3 cellular contexts compared by ENCODE assay signal in the genomic region with DNA sequence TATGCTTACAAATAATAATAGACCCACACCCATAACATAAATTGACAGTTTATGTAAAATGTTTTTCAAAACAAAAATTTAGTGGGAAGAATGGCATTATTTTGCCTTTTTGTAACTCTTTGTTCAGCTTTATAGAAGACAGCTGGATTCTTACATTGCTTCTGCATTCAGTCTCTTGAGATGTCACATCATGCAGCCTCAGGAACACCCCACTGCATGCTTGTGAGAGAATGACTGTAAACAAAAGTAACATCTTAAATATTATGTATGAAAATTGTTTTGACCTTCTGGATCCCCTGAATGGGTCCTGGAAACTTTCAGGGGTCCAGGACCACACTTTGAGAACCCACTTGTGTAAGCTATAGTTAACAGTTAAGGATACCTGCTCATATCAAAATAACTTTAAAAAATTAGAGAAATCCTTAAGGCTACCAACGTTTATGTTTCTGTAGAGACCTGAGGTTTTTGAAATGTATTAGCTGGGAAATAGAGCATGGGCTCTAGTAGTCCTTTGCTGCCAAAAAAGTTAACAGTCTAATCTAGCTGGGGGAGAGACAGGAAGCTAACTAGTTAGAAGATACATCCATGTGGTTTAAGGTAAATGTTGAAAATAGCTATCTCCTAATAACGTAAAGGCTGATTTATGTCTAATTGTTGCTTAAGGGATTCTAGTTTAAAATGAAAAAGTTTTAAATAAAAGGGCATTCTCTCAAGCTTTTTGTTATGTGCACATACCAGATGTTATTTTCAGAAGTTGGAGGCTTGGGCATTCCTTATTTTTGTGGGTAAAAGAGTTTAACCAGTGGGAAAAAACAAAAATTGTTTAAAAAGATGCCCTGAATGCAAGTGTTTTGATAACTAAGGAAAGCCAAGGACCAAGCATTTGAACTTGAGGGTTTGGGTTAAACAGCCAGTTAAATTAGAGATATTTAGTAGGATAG.
A peak's percentile ranks its signal among the peaks of the same experiment; 100 is the strongest.
TF ChIP-seq lines count a peak whose summit lies in the region.

No MANE protein-coding gene starts in this region.

TF ChIP-seq in SK-N-SH, 30 proteins besides CTCF, POLR2A, EP300 and RAD21:
- TF ChIP-seq, protein P1, sequence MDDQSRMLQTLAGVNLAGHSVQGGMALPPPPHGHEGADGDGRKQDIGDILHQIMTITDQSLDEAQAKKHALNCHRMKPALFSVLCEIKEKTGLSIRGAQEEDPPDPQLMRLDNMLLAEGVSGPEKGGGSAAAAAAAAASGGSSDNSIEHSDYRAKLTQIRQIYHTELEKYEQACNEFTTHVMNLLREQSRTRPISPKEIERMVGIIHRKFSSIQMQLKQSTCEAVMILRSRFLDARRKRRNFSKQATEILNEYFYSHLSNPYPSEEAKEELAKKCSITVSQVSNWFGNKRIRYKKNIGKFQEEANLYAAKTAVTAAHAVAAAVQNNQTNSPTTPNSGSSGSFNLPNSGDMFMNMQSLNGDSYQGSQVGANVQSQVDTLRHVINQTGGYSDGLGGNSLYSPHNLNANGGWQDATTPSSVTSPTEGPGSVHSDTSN (IDR thresholded peaks at IDR 0.05), result no peak
- no peak for TF ChIP-seq JUND (IDR thresholded peaks at IDR 0.05)
- no peak for TF ChIP-seq MEF2A (IDR thresholded peaks at IDR 0.05; ENCODE audit: borderline replicate concordance, low read depth)
- TF ChIP-seq NFIC (IDR thresholded peaks at IDR 0.05; ENCODE audit: borderline replicate concordance), result no peak

TF ChIP-seq in SK-N-SH treated with all-trans-retinoic acid at 6 μM for 48 hours, 23 proteins besides CTCF, POLR2A, EP300 and RAD21 (continues in another document):
- TF ChIP-seq, protein P2, sequence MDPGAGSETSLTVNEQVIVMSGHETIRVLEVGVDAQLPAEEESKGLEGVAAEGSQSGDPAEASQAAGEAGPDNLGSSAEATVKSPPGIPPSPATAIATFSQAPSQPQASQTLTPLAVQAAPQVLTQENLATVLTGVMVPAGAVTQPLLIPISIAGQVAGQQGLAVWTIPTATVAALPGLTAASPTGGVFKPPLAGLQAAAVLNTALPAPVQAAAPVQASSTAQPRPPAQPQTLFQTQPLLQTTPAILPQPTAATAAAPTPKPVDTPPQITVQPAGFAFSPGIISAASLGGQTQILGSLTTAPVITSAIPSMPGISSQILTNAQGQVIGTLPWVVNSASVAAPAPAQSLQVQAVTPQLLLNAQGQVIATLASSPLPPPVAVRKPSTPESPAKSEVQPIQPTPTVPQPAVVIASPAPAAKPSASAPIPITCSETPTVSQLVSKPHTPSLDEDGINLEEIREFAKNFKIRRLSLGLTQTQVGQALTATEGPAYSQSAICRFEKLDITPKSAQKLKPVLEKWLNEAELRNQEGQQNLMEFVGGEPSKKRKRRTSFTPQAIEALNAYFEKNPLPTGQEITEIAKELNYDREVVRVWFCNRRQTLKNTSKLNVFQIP (CRISPR knock-in tag; IDR thresholded peaks at IDR 0.05; ENCODE audit: borderline replicate concordance, low read depth), result no peak
- no peak for TF ChIP-seq ZNF70 (CRISPR knock-in tag; IDR thresholded peaks at IDR 0.05)
- no peak for TF ChIP-seq ZC3H10 (CRISPR knock-in tag; IDR thresholded peaks at IDR 0.05)
- TF ChIP-seq, protein P3, sequence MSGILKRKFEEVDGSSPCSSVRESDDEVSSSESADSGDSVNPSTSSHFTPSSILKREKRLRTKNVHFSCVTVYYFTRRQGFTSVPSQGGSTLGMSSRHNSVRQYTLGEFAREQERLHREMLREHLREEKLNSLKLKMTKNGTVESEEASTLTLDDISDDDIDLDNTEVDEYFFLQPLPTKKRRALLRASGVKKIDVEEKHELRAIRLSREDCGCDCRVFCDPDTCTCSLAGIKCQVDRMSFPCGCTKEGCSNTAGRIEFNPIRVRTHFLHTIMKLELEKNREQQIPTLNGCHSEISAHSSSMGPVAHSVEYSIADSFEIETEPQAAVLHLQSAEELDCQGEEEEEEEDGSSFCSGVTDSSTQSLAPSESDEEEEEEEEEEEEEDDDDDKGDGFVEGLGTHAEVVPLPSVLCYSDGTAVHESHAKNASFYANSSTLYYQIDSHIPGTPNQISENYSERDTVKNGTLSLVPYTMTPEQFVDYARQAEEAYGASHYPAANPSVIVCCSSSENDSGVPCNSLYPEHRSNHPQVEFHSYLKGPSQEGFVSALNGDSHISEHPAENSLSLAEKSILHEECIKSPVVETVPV (CRISPR knock-in tag; IDR thresholded peaks at IDR 0.05), result no peak
- no peak for TF ChIP-seq ESRRG (CRISPR knock-in tag; IDR thresholded peaks at IDR 0.05)
- TF ChIP-seq, protein P4, sequence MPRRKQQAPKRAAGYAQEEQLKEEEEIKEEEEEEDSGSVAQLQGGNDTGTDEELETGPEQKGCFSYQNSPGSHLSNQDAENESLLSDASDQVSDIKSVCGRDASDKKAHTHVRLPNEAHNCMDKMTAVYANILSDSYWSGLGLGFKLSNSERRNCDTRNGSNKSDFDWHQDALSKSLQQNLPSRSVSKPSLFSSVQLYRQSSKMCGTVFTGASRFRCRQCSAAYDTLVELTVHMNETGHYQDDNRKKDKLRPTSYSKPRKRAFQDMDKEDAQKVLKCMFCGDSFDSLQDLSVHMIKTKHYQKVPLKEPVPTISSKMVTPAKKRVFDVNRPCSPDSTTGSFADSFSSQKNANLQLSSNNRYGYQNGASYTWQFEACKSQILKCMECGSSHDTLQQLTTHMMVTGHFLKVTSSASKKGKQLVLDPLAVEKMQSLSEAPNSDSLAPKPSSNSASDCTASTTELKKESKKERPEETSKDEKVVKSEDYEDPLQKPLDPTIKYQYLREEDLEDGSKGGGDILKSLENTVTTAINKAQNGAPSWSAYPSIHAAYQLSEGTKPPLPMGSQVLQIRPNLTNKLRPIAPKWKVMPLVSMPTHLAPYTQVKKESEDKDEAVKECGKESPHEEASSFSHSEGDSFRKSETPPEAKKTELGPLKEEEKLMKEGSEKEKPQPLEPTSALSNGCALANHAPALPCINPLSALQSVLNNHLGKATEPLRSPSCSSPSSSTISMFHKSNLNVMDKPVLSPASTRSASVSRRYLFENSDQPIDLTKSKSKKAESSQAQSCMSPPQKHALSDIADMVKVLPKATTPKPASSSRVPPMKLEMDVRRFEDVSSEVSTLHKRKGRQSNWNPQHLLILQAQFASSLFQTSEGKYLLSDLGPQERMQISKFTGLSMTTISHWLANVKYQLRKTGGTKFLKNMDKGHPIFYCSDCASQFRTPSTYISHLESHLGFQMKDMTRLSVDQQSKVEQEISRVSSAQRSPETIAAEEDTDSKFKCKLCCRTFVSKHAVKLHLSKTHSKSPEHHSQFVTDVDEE (CRISPR knock-in tag; IDR thresholded peaks at IDR 0.05), result no peak
- no peak for TF ChIP-seq ZNF565 (CRISPR knock-in tag; conservative IDR thresholded peaks at IDR 0.05; ENCODE audit: low read depth)
- no peak for TF ChIP-seq TCF4 (CRISPR knock-in tag; IDR thresholded peaks at IDR 0.05; ENCODE audit: borderline replicate concordance)
- TF ChIP-seq GLIS3 (CRISPR knock-in tag; IDR thresholded peaks at IDR 0.05), result no peak
- TF ChIP-seq, protein P5, sequence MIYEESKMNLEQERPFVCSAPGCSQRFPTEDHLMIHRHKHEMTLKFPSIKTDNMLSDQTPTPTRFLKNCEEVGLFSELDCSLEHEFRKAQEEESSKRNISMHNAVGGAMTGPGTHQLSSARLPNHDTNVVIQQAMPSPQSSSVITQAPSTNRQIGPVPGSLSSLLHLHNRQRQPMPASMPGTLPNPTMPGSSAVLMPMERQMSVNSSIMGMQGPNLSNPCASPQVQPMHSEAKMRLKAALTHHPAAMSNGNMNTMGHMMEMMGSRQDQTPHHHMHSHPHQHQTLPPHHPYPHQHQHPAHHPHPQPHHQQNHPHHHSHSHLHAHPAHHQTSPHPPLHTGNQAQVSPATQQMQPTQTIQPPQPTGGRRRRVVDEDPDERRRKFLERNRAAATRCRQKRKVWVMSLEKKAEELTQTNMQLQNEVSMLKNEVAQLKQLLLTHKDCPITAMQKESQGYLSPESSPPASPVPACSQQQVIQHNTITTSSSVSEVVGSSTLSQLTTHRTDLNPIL (CRISPR knock-in tag; IDR thresholded peaks at IDR 0.05; ENCODE audit: low read depth), result no peak
- no peak for TF ChIP-seq ZNF8 (CRISPR knock-in tag; IDR thresholded peaks at IDR 0.05)
- no peak for TF ChIP-seq PPARA (CRISPR knock-in tag; IDR thresholded peaks at IDR 0.05; ENCODE audit: borderline replicate concordance)
- TF ChIP-seq OSR1 (CRISPR knock-in tag; IDR thresholded peaks at IDR 0.05), result no peak

TF ChIP-seq in GM12878, 131 proteins besides CTCF, POLR2A, EP300 and RAD21:
- TF ChIP-seq SMAD1 (IDR thresholded peaks at IDR 0.05; ENCODE audit: low read depth, partially characterized antibody) (no peak), ZNF384 (IDR thresholded peaks at IDR 0.05; ENCODE audit: borderline replicate concordance, low read depth, low read length) (no peak), NR2C1 (IDR thresholded peaks at IDR 0.05) (no peak), MXI1 (IDR thresholded peaks at IDR 0.05; ENCODE audit: low read depth, low read length) (peak; percentile 19; the same call in 1 of the 2 replicates)
- TF ChIP-seq, protein P6, sequence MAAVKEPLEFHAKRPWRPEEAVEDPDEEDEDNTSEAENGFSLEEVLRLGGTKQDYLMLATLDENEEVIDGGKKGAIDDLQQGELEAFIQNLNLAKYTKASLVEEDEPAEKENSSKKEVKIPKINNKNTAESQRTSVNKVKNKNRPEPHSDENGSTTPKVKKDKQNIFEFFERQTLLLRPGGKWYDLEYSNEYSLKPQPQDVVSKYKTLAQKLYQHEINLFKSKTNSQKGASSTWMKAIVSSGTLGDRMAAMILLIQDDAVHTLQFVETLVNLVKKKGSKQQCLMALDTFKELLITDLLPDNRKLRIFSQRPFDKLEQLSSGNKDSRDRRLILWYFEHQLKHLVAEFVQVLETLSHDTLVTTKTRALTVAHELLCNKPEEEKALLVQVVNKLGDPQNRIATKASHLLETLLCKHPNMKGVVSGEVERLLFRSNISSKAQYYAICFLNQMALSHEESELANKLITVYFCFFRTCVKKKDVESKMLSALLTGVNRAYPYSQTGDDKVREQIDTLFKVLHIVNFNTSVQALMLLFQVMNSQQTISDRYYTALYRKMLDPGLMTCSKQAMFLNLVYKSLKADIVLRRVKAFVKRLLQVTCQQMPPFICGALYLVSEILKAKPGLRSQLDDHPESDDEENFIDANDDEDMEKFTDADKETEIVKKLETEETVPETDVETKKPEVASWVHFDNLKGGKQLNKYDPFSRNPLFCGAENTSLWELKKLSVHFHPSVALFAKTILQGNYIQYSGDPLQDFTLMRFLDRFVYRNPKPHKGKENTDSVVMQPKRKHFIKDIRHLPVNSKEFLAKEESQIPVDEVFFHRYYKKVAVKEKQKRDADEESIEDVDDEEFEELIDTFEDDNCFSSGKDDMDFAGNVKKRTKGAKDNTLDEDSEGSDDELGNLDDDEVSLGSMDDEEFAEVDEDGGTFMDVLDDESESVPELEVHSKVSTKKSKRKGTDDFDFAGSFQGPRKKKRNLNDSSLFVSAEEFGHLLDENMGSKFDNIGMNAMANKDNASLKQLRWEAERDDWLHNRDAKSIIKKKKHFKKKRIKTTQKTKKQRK (IDR thresholded peaks at IDR 0.05; ENCODE audit: low read depth, low read length), result no peak
- TF ChIP-seq, protein P7, sequence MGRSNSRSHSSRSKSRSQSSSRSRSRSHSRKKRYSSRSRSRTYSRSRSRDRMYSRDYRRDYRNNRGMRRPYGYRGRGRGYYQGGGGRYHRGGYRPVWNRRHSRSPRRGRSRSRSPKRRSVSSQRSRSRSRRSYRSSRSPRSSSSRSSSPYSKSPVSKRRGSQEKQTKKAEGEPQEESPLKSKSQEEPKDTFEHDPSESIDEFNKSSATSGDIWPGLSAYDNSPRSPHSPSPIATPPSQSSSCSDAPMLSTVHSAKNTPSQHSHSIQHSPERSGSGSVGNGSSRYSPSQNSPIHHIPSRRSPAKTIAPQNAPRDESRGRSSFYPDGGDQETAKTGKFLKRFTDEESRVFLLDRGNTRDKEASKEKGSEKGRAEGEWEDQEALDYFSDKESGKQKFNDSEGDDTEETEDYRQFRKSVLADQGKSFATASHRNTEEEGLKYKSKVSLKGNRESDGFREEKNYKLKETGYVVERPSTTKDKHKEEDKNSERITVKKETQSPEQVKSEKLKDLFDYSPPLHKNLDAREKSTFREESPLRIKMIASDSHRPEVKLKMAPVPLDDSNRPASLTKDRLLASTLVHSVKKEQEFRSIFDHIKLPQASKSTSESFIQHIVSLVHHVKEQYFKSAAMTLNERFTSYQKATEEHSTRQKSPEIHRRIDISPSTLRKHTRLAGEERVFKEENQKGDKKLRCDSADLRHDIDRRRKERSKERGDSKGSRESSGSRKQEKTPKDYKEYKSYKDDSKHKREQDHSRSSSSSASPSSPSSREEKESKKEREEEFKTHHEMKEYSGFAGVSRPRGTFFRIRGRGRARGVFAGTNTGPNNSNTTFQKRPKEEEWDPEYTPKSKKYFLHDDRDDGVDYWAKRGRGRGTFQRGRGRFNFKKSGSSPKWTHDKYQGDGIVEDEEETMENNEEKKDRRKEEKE (IDR thresholded peaks at IDR 0.05), result no peak
TF ChIP-seq in GM12878: peak in this region for 1.
